In genomic region chr17:8968503-8968902, GRCh38 we compare ENCODE assay signal across 1 cellular context.
TF ChIP-seq lines count a peak whose summit lies in the region.

No MANE protein-coding gene starts in this region.

TF ChIP-seq in GM12878, 131 proteins besides CTCF, POLR2A, EP300 and RAD21:
- TF ChIP-seq CBX5 (IDR thresholded peaks at IDR 0.05; ENCODE audit: low read depth) = peak; percentile 63; the same call in 1 of the 2 replicates
- TF ChIP-seq SMAD1 (IDR thresholded peaks at IDR 0.05; ENCODE audit: low read depth, partially characterized antibody) = no peak
- peak; percentile 44; the same call in 1 of the 2 replicates for TF ChIP-seq JUNB (IDR thresholded peaks at IDR 0.05)
